1 cellular context compared by ENCODE assay signal in the genomic region with DNA sequence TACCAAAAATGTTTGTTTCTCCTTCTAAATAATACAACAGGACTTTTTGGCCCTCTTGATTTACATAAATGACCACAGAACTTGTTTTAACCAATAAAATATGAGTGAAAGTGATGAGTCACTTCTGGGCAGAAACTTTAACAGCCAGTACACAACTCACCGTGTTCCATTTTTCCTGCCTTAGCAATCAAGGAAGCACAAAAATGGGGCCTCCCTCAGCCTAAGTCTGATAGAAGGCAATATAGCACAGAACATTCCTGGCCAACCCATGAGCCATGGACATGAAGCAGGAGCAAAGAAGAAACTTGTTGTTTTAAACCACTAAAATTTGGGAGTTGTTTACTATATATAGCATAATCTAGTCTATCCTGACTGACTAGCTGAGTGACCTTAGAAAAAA.
TF ChIP-seq lines count a peak whose summit lies in the region.

No MANE protein-coding gene starts in this region.

TF ChIP-seq in GM23338, 12 proteins besides CTCF, POLR2A, EP300 and RAD21 (continued from another document):
- TF ChIP-seq, protein P1, sequence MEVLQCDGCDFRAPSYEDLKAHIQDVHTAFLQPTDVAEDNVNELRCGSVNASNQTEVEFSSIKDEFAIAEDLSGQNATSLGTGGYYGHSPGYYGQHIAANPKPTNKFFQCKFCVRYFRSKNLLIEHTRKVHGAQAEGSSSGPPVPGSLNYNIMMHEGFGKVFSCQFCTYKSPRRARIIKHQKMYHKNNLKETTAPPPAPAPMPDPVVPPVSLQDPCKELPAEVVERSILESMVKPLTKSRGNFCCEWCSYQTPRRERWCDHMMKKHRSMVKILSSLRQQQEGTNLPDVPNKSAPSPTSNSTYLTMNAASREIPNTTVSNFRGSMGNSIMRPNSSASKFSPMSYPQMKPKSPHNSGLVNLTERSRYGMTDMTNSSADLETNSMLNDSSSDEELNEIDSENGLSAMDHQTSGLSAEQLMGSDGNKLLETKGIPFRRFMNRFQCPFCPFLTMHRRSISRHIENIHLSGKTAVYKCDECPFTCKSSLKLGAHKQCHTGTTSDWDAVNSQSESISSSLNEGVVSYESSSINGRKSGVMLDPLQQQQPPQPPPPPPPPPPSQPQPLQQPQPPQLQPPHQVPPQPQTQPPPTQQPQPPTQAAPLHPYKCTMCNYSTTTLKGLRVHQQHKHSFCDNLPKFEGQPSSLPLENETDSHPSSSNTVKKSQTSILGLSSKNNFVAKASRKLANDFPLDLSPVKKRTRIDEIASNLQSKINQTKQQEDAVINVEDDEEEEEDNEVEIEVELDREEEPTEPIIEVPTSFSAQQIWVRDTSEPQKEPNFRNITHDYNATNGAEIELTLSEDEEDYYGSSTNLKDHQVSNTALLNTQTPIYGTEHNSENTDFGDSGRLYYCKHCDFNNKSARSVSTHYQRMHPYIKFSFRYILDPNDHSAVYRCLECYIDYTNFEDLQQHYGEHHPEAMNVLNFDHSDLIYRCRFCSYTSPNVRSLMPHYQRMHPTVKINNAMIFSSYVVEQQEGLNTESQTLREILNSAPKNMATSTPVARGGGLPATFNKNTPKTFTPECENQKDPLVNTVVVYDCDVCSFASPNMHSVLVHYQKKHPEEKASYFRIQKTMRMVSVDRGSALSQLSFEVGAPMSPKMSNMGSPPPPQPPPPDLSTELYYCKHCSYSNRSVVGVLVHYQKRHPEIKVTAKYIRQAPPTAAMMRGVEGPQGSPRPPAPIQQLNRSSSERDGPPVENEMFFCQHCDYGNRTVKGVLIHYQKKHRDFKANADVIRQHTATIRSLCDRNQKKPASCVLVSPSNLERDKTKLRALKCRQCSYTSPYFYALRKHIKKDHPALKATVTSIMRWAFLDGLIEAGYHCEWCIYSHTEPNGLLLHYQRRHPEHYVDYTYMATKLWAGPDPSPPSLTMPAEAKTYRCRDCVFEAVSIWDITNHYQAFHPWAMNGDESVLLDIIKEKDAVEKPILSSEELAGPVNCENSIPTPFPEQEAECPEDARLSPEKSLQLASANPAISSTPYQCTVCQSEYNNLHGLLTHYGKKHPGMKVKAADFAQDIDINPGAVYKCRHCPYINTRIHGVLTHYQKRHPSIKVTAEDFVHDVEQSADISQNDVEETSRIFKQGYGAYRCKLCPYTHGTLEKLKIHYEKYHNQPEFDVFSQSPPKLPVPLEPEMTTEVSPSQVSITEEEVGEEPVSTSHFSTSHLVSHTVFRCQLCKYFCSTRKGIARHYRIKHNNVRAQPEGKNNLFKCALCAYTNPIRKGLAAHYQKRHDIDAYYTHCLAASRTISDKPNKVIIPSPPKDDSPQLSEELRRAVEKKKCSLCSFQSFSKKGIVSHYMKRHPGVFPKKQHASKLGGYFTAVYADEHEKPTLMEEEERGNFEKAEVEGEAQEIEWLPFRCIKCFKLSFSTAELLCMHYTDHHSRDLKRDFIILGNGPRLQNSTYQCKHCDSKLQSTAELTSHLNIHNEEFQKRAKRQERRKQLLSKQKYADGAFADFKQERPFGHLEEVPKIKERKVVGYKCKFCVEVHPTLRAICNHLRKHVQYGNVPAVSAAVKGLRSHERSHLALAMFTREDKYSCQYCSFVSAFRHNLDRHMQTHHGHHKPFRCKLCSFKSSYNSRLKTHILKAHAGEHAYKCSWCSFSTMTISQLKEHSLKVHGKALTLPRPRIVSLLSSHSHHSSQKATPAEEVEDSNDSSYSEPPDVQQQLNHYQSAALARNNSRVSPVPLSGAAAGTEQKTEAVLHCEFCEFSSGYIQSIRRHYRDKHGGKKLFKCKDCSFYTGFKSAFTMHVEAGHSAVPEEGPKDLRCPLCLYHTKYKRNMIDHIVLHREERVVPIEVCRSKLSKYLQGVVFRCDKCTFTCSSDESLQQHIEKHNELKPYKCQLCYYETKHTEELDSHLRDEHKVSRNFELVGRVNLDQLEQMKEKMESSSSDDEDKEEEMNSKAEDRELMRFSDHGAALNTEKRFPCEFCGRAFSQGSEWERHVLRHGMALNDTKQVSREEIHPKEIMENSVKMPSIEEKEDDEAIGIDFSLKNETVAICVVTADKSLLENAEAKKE (CRISPR knock-in tag; IDR thresholded peaks at IDR 0.05): no peak
TF ChIP-seq in GM23338: peak in this region for 0.
